8 cellular contexts compared by ENCODE assay signal in the genomic region with DNA sequence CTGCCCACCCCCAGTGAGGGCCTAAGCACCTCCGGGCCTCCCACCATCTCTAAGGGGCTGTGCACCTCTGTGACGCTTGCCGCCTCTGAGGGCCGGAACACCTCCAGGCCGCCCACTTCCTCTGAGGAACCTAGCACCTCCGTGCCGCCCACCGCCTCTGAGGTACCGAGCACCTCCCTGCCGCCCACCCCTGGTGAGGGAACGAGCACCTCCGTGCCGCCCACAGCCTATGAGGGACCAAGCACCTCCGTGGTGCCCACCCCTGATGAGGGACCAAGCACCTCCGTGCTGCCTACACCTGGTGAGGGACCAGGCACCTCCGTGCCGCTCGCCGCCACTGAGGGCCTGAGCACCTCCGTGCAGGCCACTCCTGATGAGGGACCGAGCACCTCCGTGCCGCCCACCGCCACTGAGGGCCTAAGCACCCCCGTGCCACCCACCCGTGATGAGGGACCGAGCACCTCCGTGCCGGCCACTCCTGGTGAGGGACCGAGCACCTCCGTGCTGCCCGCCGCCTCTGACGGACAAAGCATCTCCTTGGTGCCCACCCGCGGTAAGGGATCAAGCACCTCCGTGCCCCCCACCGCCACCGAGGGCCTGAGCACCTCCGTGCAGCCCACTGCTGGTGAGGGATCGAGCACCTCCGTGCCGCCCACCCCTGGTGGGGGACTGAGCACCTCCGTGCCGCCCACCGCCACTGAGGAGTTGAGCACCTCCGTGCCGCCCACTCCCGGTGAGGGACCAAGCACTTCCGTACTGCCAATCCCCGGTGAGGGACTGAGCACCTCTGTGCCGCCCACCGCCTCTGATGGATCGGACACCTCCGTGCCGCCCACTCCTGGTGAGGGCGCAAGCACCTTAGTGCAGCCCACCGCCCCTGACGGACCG. TPM values are rescaled to one million over a fixed set of nuclear protein-coding genes. Genes with fewer than 3 reads are reported as not detected.
DNase-seq lines count a peak whose midpoint lies in the region; ATAC-seq, FAIRE-seq and TF ChIP-seq lines count a peak whose summit lies in the region.

No MANE protein-coding gene starts in this region.

- H3K79me2 ChIP-seq in astrocyte (ENCODE audit: insufficient read depth, low read length) = no peaks in the 10 kb centered on the region

- H3K4me3 Mint-ChIP-seq in HFFc6 (peak overlapping the region; percentile 92), astrocyte (ENCODE audit: unreplicated experiment) (peak overlapping the region; percentile 88), immature natural killer cell (peak overlapping the region; percentile 91 to 93 (median 92))

- H3K36me3 Mint-ChIP-seq in HFFc6 (ENCODE audit: low read depth) (no peaks in the 10 kb centered on the region), astrocyte (ENCODE audit: low read depth, unreplicated experiment) (no peaks in the 10 kb centered on the region), immature natural killer cell (no peaks in the 10 kb centered on the region)

- peak; percentile 66 for ATAC-seq in RWPE2 (ENCODE audit: low read depth)

- H3K36me3 ChIP-seq in GM06990 (ENCODE audit: control insufficient read depth, insufficient read depth, low read length) = no peaks in the 10 kb centered on the region
- H3K36me3 ChIP-seq in RWPE2 (ENCODE audit: low read depth) = no peaks in the 10 kb centered on the region
- H3K36me3 ChIP-seq in astrocyte (ENCODE audit: insufficient read depth, low read length) = no peaks in the 10 kb centered on the region

- H3K4me1 Mint-ChIP-seq in HFFc6 (ENCODE audit: low read depth) = no peaks in the 10 kb centered on the region
- peaks cover 3% of the 10 kb centered on the region for H3K4me1 Mint-ChIP-seq in astrocyte (ENCODE audit: low read depth, unreplicated experiment)
- peaks cover 19 to 47% of the 10 kb centered on the region in 2 donors for H3K4me1 Mint-ChIP-seq in immature natural killer cell

- DNase-seq in GM06990 (ENCODE audit: extremely low read depth, insufficient read length) (peak; percentile 36), HFFc6 (no peak), RWPE2 (ENCODE audit: low spot score) (peak; percentile 25), astrocyte (ENCODE audit: low read depth) (no peak), immature natural killer cell (peak; percentile 61 to 65 (median 65)), kidney glomerular epithelial cell (lab: John Stamatoyannopoulos, UW) (no peak), NCI-H446 (lab: John Stamatoyannopoulos, UW) (no peak)
- peak; percentile 23 to 25 for DNase-seq in stimulated activated CD4-positive, alpha-beta T cell treated with anti-CD3 and anti-CD28 coated beads, Interleukin-2, amount 100 ng/mL, for 24 hours

- no peak overlapping the region for H3K27ac Mint-ChIP-seq in HFFc6
- no peak overlapping the region for H3K27ac Mint-ChIP-seq in astrocyte (ENCODE audit: unreplicated experiment)
- peak overlapping the region; percentile 84 to 97 (median 92) for H3K27ac Mint-ChIP-seq in immature natural killer cell

- H3K9ac ChIP-seq in astrocyte (ENCODE audit: low read length) = peak overlapping the region; percentile 75

- H2AFZ ChIP-seq in astrocyte (ENCODE audit: low read depth, low read length) = peak overlapping the region; percentile 90

- no peak for FAIRE-seq in astrocyte (lab: Jason Lieb, UNC)

- 0 out of 2 replicates have a peak, but pooled peaks cover 2% of the 10 kb centered on the region for H3K27me3 Mint-ChIP-seq in HFFc6 (ENCODE audit: insufficient read depth)
- H3K27me3 Mint-ChIP-seq in astrocyte (ENCODE audit: low read depth, unreplicated experiment) = no peaks in the 10 kb centered on the region
- H3K27me3 Mint-ChIP-seq in immature natural killer cell (ENCODE audit: low read depth in 3 of 3) = peaks cover 2 to 11% (median 5%) of the 10 kb centered on the region in 3 donors

- H3K27me3 ChIP-seq in GM06990 (replicated peaks; ENCODE audit: control insufficient read depth, insufficient read depth, low read length) (no peaks in the 10 kb centered on the region), RWPE2 (ENCODE audit: insufficient read depth, poor library complexity, severe bottlenecking) (no peaks in the 10 kb centered on the region), astrocyte (ENCODE audit: insufficient read depth, low read length) (no peaks in the 10 kb centered on the region)

- H3K9me3 ChIP-seq in RWPE2 (ENCODE audit: severe bottlenecking) (no peaks in the 10 kb centered on the region), astrocyte (ENCODE audit: insufficient read depth, low read depth, low read length) (no peaks in the 10 kb centered on the region)

- H3K4me1 ChIP-seq in RWPE2 (ENCODE audit: insufficient read depth, poor library complexity, severe bottlenecking) = no peaks in the 10 kb centered on the region
- no peaks in the 10 kb centered on the region for H3K4me1 ChIP-seq in astrocyte (ENCODE audit: insufficient read depth, low read length)

- no peaks in the 10 kb centered on the region for H4K20me1 ChIP-seq in astrocyte (ENCODE audit: insufficient read depth, low read length)

- peak overlapping the region; percentile 88 for H3K4me2 ChIP-seq in astrocyte (ENCODE audit: low read length)

- H3K27ac ChIP-seq in RWPE2 (ENCODE audit: poor library complexity, severe bottlenecking) (no peak overlapping the region), astrocyte (ENCODE audit: low read depth, low read length) (no peak overlapping the region)

- H3K9me3 Mint-ChIP-seq in HFFc6 = no peaks in the 10 kb centered on the region
- H3K9me3 Mint-ChIP-seq in astrocyte (ENCODE audit: unreplicated experiment) = no peaks in the 10 kb centered on the region
- H3K9me3 Mint-ChIP-seq in immature natural killer cell = no peaks in the 10 kb centered on the region

- peak overlapping the region; percentile 69 for H3K4me3 ChIP-seq in GM06990 (replicated peaks; ENCODE audit: low read depth, low read length)
- peak overlapping the region; percentile 56 for H3K4me3 ChIP-seq in RWPE2 (ENCODE audit: severe bottlenecking)
- peak overlapping the region; percentile 61 for H3K4me3 ChIP-seq in astrocyte (ENCODE audit: insufficient read depth, low read depth, low read length)

- TF ChIP-seq CTCF in GM06990 (IDR thresholded peaks at IDR 0.05; ENCODE audit: insufficient read depth, low read length, poor library complexity, severe bottlenecking) (no peak), HFFc6 (IDR thresholded peaks at IDR 0.05) (no peak), RWPE2 (IDR thresholded peaks at IDR 0.05; ENCODE audit: poor library complexity, severe bottlenecking) (no peak), astrocyte (IDR thresholded peaks at IDR 0.05; ENCODE audit: insufficient read depth, low read depth, low read length) (no peak)

RNA-seq across cellular contexts. Expression of a gene that starts 1.0 kb away (rescaled TPM):
- 1 to 10 TPM; 2.9 to 4.0 (median 3.8) TPM for total RNA-seq in HFFc6 (2021; fragmentation: NEBNext Ultra II Directional; extraction: Animal tissue kit (Norgen Biotek cat#: 25700))
- 3.2 and 3.9 TPM in 2 replicates for total RNA-seq in astrocyte
- 1 to 10 TPM; 3.6 to 7.6 (median 5.4) TPM for polyA plus RNA-seq in immature natural killer cell

Comparison
In these comparisons a context has a peak if more than half of its experiments do, and no peak if none do; other contexts are left out.
1. DNase-seq: peak in GM06990 (single experiment), RWPE2 (single experiment), immature natural killer cell (3 of 3) and stimulated activated CD4-positive, alpha-beta T cell treated with anti-CD3 and anti-CD28 coated beads, Interleukin-2, amount 100 ng/mL, for 24 hours (2 of 2); none in HFFc6 (single experiment), astrocyte (single experiment), kidney glomerular epithelial cell (single experiment) and NCI-H446 (0 of 2).
2. H3K27ac Mint-ChIP-seq: peak in immature natural killer cell (6 of 6); none in HFFc6 (single experiment) and astrocyte (single experiment).
3. Peak in every context shown above with its lines, with median percentiles within 50 percentile points of each other: H3K4me3 ChIP-seq and H3K4me3 Mint-ChIP-seq.